Comparison of ENCODE assay signal across 8 cellular contexts in genomic region chr5:139402561-139403158, GRCh38. TPM values are rescaled to one million over a fixed set of nuclear protein-coding genes. Genes with fewer than 3 reads are reported as not detected.
DNase-seq lines count a peak whose midpoint lies in the region; ATAC-seq and TF ChIP-seq lines count a peak whose summit lies in the region.

No MANE protein-coding gene starts in this region.

- no peak for ATAC-seq in HG02981 (IDR thresholded peaks at IDR 0.05; ENCODE audit: unreplicated experiment)

- H3K36me3 Mint-ChIP-seq in chondrocyte (ENCODE audit: low read depth) = no peaks in the 10 kb centered on the region

- peak; percentile 38 to 49 for DNase-seq in activated CD4-positive, alpha-beta T cell treated with anti-CD3 and anti-CD28 coated beads, Interleukin-2, amount 50 U/mL, for 48 hours
- no peak for DNase-seq in activated CD4-positive, alpha-beta T cell treated with anti-CD3 and anti-CD28 coated beads, Interleukin-2, amount 50 U/mL, for 1 hour
- peak; percentile 27 for DNase-seq in NT2/D1 (ENCODE audit: low read depth, low spot score)
- DNase-seq in chondrocyte (ENCODE audit: low spot score) = peak; percentile 26
- no peak for DNase-seq in nucleus accumbens (lab: John Stamatoyannopoulos, UW)
- no peak for DNase-seq in A172 (ENCODE audit: low spot score)

- H3K36me3 ChIP-seq in NT2/D1 (ENCODE audit: insufficient read depth, insufficient read length, low read length) = peaks cover 6% of the 10 kb centered on the region
- H3K36me3 ChIP-seq in neutrophil = no peaks in the 10 kb centered on the region

- no peaks in the 10 kb centered on the region for H3K27me3 ChIP-seq in NT2/D1 (ENCODE audit: insufficient read depth, insufficient read length)
- H3K27me3 ChIP-seq in neutrophil = no peaks in the 10 kb centered on the region

- H3K4me1 ChIP-seq in NT2/D1 (ENCODE audit: insufficient read depth, insufficient read length) = peaks cover 2% of the 10 kb centered on the region
- H3K4me1 ChIP-seq in neutrophil (ENCODE audit: control insufficient read depth in 1 of 2, insufficient read depth in 1 of 2, low read depth in 1 of 2, low read length in 1 of 2) = peaks cover 14 to 16% of the 10 kb centered on the region in 2 experiments

- peaks cover 23% of the 10 kb centered on the region for H3K4me1 Mint-ChIP-seq in chondrocyte (ENCODE audit: low read depth)

- peak overlapping the region; percentile 93 for H3K4me3 Mint-ChIP-seq in chondrocyte (ENCODE audit: unreplicated experiment)

- peak overlapping the region; percentile 92 for H3K27ac ChIP-seq in neutrophil

- no peaks in the 10 kb centered on the region for H3K9me3 ChIP-seq in NT2/D1 (ENCODE audit: insufficient read depth, low read length)
- H3K9me3 ChIP-seq in neutrophil = no peaks in the 10 kb centered on the region

- H3K27ac Mint-ChIP-seq in chondrocyte (ENCODE audit: unreplicated experiment) = peak overlapping the region; percentile 100

- no peak overlapping the region for H3K9ac ChIP-seq in NT2/D1 (ENCODE audit: insufficient read length, low read depth)

- H3K27me3 Mint-ChIP-seq in chondrocyte (ENCODE audit: low read depth) = no peaks in the 10 kb centered on the region

- no peaks in the 10 kb centered on the region for H3K9me3 Mint-ChIP-seq in chondrocyte (ENCODE audit: low read depth)

- peak; percentile 68 for TF ChIP-seq CTCF in chondrocyte (IDR thresholded peaks at IDR 0.05)
- peak; percentile 26 for TF ChIP-seq CTCF in neutrophil (IDR thresholded peaks at IDR 0.05)

- H3K4me3 ChIP-seq in NT2/D1 (ENCODE audit: insufficient read length, low read depth) (no peak overlapping the region), neutrophil (ENCODE audit: low read depth in 1 of 2, low read length in 1 of 2) (no peak overlapping the region)

RNA-seq across cellular contexts. Expression of gene SPATA24, which starts 1.2 kb away (rescaled TPM):
- total RNA-seq in chondrocyte = 2.7 to 3.7 TPM (median 3.7 TPM) in 3 replicates
- total RNA-seq in A172 (2014; rRNA removed; shearing (Covaris generic)) = 9.9 and 18.7 TPM in 2 replicates

RNA-seq across cellular contexts. Expression of gene PROB1, which starts 7.8 kb away (rescaled TPM):
- total RNA-seq in chondrocyte = 0.97 to 2.4 TPM (median 2.3 TPM) in 3 replicates
- 0.17 and 0.53 TPM in 2 replicates for total RNA-seq in A172 (2014; rRNA removed; shearing (Covaris generic))

RNA-seq across cellular contexts. Expression of gene MZB1, which starts 12.9 kb away (rescaled TPM):
- not detected in 3 replicates for total RNA-seq in chondrocyte
- not detected in 2 replicates for total RNA-seq in A172 (2014; rRNA removed; shearing (Covaris generic))

RNA-seq across cellular contexts. Expression of gene SLC23A1, which starts 19.6 kb away (rescaled TPM):
- total RNA-seq in chondrocyte = not detected in 3 replicates
- total RNA-seq in A172 (2014; rRNA removed; shearing (Covaris generic)) = not detected in 2 replicates

RNA-seq across cellular contexts. Expression of gene DNAJC18, which starts 36.7 kb away (rescaled TPM):
- 17.4 to 27.0 TPM (median 25.6 TPM) in 3 replicates for total RNA-seq in chondrocyte
- total RNA-seq in A172 (2014; rRNA removed; shearing (Covaris generic)) = 6.4 and 8.2 TPM in 2 replicates

Comparison
In these comparisons a context has a peak if more than half of its experiments do, and no peak if none do; other contexts are left out.
1. DNase-seq: peak in activated CD4-positive, alpha-beta T cell treated with anti-CD3 and anti-CD28 coated beads, Interleukin-2, amount 50 U/mL, for 48 hours (2 of 2), NT2/D1 (single experiment) and chondrocyte (single experiment); none in activated CD4-positive, alpha-beta T cell treated with anti-CD3 and anti-CD28 coated beads, Interleukin-2, amount 50 U/mL, for 1 hour (single experiment), nucleus accumbens (0 of 56) and A172 (single experiment).